ENCODE assay signal across 1 cellular context in genomic region chr1:68291763-68292384, GRCh38.
TF ChIP-seq lines count a peak whose summit lies in the region.

No MANE protein-coding gene starts in this region.

TF ChIP-seq in K562, 482 proteins besides CTCF, POLR2A, EP300 and RAD21 (continued from another document):
- TF ChIP-seq RERE (CRISPR knock-in tag; IDR thresholded peaks at IDR 0.05; ENCODE audit: borderline replicate concordance) (no peak), EP400 (IDR thresholded peaks at IDR 0.05) (0 out of 2 replicates have a peak, but pooled peaks have one; percentile 21), MTA1 (IDR thresholded peaks at IDR 0.05; ENCODE audit: borderline replicate concordance) (no peak), SP1 (CRISPR knock-in tag; IDR thresholded peaks at IDR 0.05) (no peak), ZNF445 (CRISPR knock-in tag; IDR thresholded peaks at IDR 0.05; ENCODE audit: low read depth) (no peak), DDX20 (tag; IDR thresholded peaks at IDR 0.05; ENCODE audit: low read depth) (no peak)
